8 cellular contexts compared by ENCODE assay signal in genomic region chr20:56359212-56360132, GRCh38. TPM values are rescaled to one million over a fixed set of nuclear protein-coding genes. Genes with fewer than 3 reads are reported as not detected.
DNase-seq lines count a peak whose midpoint lies in the region; ATAC-seq and TF ChIP-seq lines count a peak whose summit lies in the region.

No MANE protein-coding gene starts in this region.

- no peak for DNase-seq in AG09309 (ENCODE audit: low read depth)
- DNase-seq in GM12865 (ENCODE audit: low read depth): peak; percentile 20
- DNase-seq in Peyer's patch: peak; percentile 19 to 65 (median 59)
- DNase-seq in T47D (ENCODE audit: low read depth in 1 of 2, low spot score in 1 of 2): peak; percentile 65 to 83
- DNase-seq in gastrocnemius medialis: peak in 1 of 2 donors; percentile 45
- DNase-seq in effector CD4-positive, alpha-beta T cell: no peak

- H3K36me3 ChIP-seq in Peyer's patch (no peaks in the 10 kb centered on the region), iPS-20b (ENCODE audit: insufficient read depth, low read depth, low read length) (no peaks in the 10 kb centered on the region), gastrocnemius medialis (no peaks in the 10 kb centered on the region)

- H3K9ac ChIP-seq in iPS-20b (ENCODE audit: low read depth, low read length): peak overlapping the region; percentile 19; the same call in 1 of the 2 replicates

- TF ChIP-seq POLR2A in Peyer's patch (IDR thresholded peaks at IDR 0.05) (no peak), gastrocnemius medialis (IDR thresholded peaks at IDR 0.05) (no peak)

- TF ChIP-seq CTCF in AG09309 (IDR thresholded peaks at IDR 0.05; ENCODE audit: control insufficient read depth, insufficient read depth, low read depth, low read length, missing control alignments): no peak
- no peak for TF ChIP-seq CTCF in GM12865 (IDR thresholded peaks at IDR 0.05; ENCODE audit: insufficient read depth, low read depth, low read length, missing control alignments)
- no peak for TF ChIP-seq CTCF in Peyer's patch (IDR thresholded peaks at IDR 0.05)
- no peak for TF ChIP-seq CTCF in gastrocnemius medialis (IDR thresholded peaks at IDR 0.05 in 4 of 5, conservative IDR thresholded peaks at IDR 0.05 in 1 of 5)

- peak overlapping the region; percentile 80 for H3K4me3 ChIP-seq in AG09309 (ENCODE audit: control insufficient read depth, low read depth, low read length)
- peak overlapping the region; percentile 56 for H3K4me3 ChIP-seq in GM12865 (ENCODE audit: low read depth, low read length)
- peak overlapping the region; percentile 59 to 100 (median 90) for H3K4me3 ChIP-seq in Peyer's patch
- H3K4me3 ChIP-seq in iPS-20b (ENCODE audit: low read length): peak overlapping the region; percentile 86
- H3K4me3 ChIP-seq in gastrocnemius medialis: peak overlapping the region; percentile 62 to 93 (median 76)

- H3K9me3 ChIP-seq in Peyer's patch (no peaks in the 10 kb centered on the region), iPS-20b (ENCODE audit: insufficient read depth, low read depth, low read length) (no peaks in the 10 kb centered on the region), gastrocnemius medialis (no peaks in the 10 kb centered on the region)

- intact Hi-C loops in gastrocnemius medialis (cut with DNase I; ENCODE audit: low total_unique reads): loop anchor here (1.0 kb wide), 1 partner anchor 109 kb away; the partner anchor contains the start of gene RTF2

- H3K4me1 ChIP-seq in Peyer's patch: peaks cover 0 to 18% (median 4%) of the 10 kb centered on the region in 4 donors
- peaks cover 18% of the 10 kb centered on the region for H3K4me1 ChIP-seq in iPS-20b (ENCODE audit: insufficient read depth, low read length)
- H3K4me1 ChIP-seq in gastrocnemius medialis: peaks cover 27 to 29% of the 10 kb centered on the region in 2 donors

- no peaks in the 10 kb centered on the region for H3K27me3 ChIP-seq in Peyer's patch
- H3K27me3 ChIP-seq in iPS-20b (ENCODE audit: insufficient read depth, low read length): peaks cover 16% of the 10 kb centered on the region
- no peaks in the 10 kb centered on the region for H3K27me3 ChIP-seq in gastrocnemius medialis

- ATAC-seq in HG03045 (IDR thresholded peaks at IDR 0.05; ENCODE audit: unreplicated experiment) (peak; percentile 18), gastrocnemius medialis (peak; percentile 65 to 74)

- in situ Hi-C loops in T47D (cut with HindIII; ENCODE audit: low pct_unique_long_range_greater_than_20kb, low sequenced_read_pairs): no loop called here
- in situ Hi-C loops in gastrocnemius medialis (cut with MboI; ENCODE audit: low sequenced_read_pairs in 4 of 4): no loop called here

- H3K27ac ChIP-seq in Peyer's patch (peak overlapping the region; percentile 61 to 83 (median 76)), iPS-20b (ENCODE audit: low read length) (no peak overlapping the region), gastrocnemius medialis (peak overlapping the region; percentile 68 to 91 (median 81))

RNA-seq across cellular contexts. Expression of gene FAM210B, which starts 0.7 kb away (rescaled TPM):
- 10 to 100 TPM; 14.0 to 21.4 (median 16.8) TPM for total RNA-seq in Peyer's patch
- total RNA-seq in gastrocnemius medialis: 10 to 100 TPM; 34.5 to 57.2 (median 41.4) TPM

RNA-seq across cellular contexts. Expression of gene AURKA, which starts 32.5 kb away (rescaled TPM):
- total RNA-seq in Peyer's patch (1 to 10 TPM; 4.7 to 7.7 (median 6.5) TPM), gastrocnemius medialis (10 to 100 TPM in 1 of 4 donors, 1 to 10 TPM in 3; 1.6 to 11.3 (median 4.6) TPM)

RNA-seq across cellular contexts. Expression of gene CSTF1, which starts 33.0 kb away (rescaled TPM):
- total RNA-seq in Peyer's patch (10 to 100 TPM in 3 of 4 donors, 1 to 10 TPM in 1; 4.8 to 28.9 (median 14.3) TPM), gastrocnemius medialis (10 to 100 TPM; 14.2 to 23.2 (median 18.9) TPM)

RNA-seq across cellular contexts. Expression of gene CASS4, which starts 52.6 kb away (rescaled TPM):
- total RNA-seq in Peyer's patch (1 to 10 TPM in 2 of 4 donors, under 1 TPM in 2; 0.47 to 3.3 (median 1.2) TPM), gastrocnemius medialis (under 1 TPM in 3 of 4 donors, not detected in 1; 0.36 to 0.86 (median 0.72) TPM)

Comparison
In these comparisons a context has a peak if more than half of its experiments do, and no peak if none do; other contexts are left out.
1. DNase-seq: peak in GM12865 (single experiment), Peyer's patch (3 of 3) and T47D (2 of 2); none in AG09309 (single experiment) and effector CD4-positive, alpha-beta T cell (single experiment).
2. Peak in every context shown above with its lines, with median percentiles within 50 percentile points of each other: H3K4me3 ChIP-seq.